In the genomic region with DNA sequence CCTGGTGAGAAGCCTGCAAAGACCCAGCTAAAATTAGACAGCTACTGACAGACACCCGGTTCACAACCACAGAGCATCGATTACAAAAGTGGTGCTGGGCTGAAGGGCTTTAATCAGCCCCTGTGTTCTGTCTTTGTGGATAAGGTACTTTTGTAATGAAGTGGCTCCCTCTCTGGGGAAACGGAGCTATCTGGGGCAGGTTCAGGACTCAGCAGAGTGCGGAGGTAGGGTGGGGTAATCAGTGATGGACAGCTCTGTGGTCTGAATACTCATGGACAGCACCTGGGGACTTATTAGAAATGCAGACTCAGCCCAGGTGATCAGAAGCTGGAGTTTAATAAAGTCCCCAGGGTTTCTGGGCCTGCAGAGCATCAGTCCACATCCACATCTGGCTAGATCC, we compare ENCODE assay signal across 28 cellular contexts.
"Had no signal": no experiment of that assay in that cellular context is flagged by ENCODE, and none has a peak within 500 bp of the region (broad histone marks: within the 10 kb centered on the region; RNA-seq: fewer than 3 reads in every experiment).

No MANE protein-coding gene starts in this region.

- FAIRE-seq: endometrium, islet of Langerhans, pancreas, small intestine had no signal

- H3K4me1 ChIP-seq: esophagus squamous epithelium, heart right ventricle, left ventricle myocardium inferior, lower lobe of right lung, pancreas, right lobe of liver, thyroid gland, vagina had no signal

- ATAC-seq: effector memory CD8-positive, alpha-beta T cell; left colon; lower lobe of right lung; natural killer cell; pancreas; stimulated activated naive CD8-positive, alpha-beta T cell treated with anti-CD3 and anti-CD28 coated beads, Interleukin-15, amount 100 ng/mL, for 72 hours had no signal

- H3K36me3 ChIP-seq: esophagus squamous epithelium, heart right ventricle, left ventricle myocardium inferior, lower lobe of right lung, neutrophil, pancreas, right lobe of liver, thyroid gland, vagina had no signal

- H3K9me3 ChIP-seq: esophagus squamous epithelium, left ventricle myocardium inferior, lower lobe of right lung, neutrophil, pancreas, right lobe of liver, thyroid gland, vagina had no signal

- DNase-seq: cortex of kidney; effector memory CD8-positive, alpha-beta T cell; erythroblast; esophagus squamous epithelium; foreskin melanocyte; glutamatergic neuron; heart right ventricle; hippocampal formation; kidney glomerular epithelial cell; left colon; left ventricle myocardium inferior; lower lobe of right lung; natural killer cell; pancreas; retina; right lobe of liver; small intestine; stimulated activated CD4-positive, alpha-beta T cell treated with anti-CD3 and anti-CD28 coated beads, Interleukin-15, amount 100 ng/mL, for 24 hours; stimulated activated CD4-positive, alpha-beta T cell treated with anti-CD3 and anti-CD28 coated beads, Interleukin-4, amount 100 ng/mL, for 1 hour; stimulated activated CD8-positive, alpha-beta memory T cell treated with anti-CD3 and anti-CD28 coated beads, Interleukin-4, amount 100 ng/mL, for 48 hours; stimulated activated naive CD4-positive, alpha-beta T cell; stimulated activated naive CD8-positive, alpha-beta T cell treated with anti-CD3 and anti-CD28 coated beads, Interleukin-15, amount 100 ng/mL, for 72 hours; thyroid gland; trophoblast cell had no signal

- H3K27me3 ChIP-seq: neutrophil, pancreas, right lobe of liver, thyroid gland, vagina had no signal

- H3K27ac ChIP-seq: esophagus squamous epithelium, heart right ventricle, left ventricle myocardium inferior, lower lobe of right lung, neutrophil, pancreas, right lobe of liver, thyroid gland, vagina had no signal

- H3K4me3 ChIP-seq: esophagus squamous epithelium, heart right ventricle, left ventricle myocardium inferior, lower lobe of right lung, pancreas, right lobe of liver, thyroid gland, vagina had no signal
